ENCODE assay signal across 16 cellular contexts in the genomic region with DNA sequence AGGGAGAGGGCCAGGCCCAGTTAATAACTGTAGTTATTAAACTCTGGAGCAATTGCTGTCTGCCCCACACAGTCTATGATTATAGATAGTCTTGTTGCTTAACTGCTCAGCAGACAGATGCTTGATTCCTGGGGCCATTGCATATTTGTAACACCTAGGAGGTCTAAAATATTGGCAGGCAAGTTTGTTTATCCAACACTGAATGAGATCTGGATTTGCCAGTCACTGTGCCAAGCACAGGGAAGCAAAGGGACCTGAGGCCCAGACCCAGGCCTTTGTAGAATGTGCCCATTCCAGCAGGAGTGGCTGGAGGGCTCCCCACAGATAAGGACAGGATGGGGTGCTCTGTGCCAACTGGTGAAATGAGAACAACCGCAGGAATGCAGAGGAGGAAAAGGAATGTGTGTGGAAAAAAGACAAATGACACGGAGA. TPM values are rescaled to one million over a fixed set of nuclear protein-coding genes. Genes with fewer than 3 reads are reported as not detected.
DNase-seq lines count a peak whose midpoint lies in the region; ATAC-seq, FAIRE-seq and TF ChIP-seq lines count a peak whose summit lies in the region.
"Had no signal": no experiment of that assay in that cellular context is flagged by ENCODE, and none has a peak within 500 bp of the region (broad histone marks: within the 10 kb centered on the region; RNA-seq: fewer than 3 reads in every experiment).

No MANE protein-coding gene starts in this region.

- no peak for FAIRE-seq in GM12891 (lab: Jason Lieb, UNC)

- H3K4me3 ChIP-seq in epithelial cell of esophagus (ENCODE audit: low read length) (no peak overlapping the region), stomach (no peak overlapping the region)
- H3K4me3 ChIP-seq: smooth muscle cell, testis had no signal

- H3K9me3 ChIP-seq in stomach: peaks cover 0 to 14% (median 6%) of the 10 kb centered on the region in 4 donors
- H3K9me3 ChIP-seq: testis had no signal

- ATAC-seq in HG03108 (IDR thresholded peaks at IDR 0.05; ENCODE audit: unreplicated experiment): no peak

- H3K27ac ChIP-seq in stomach: peak overlapping the region in 2 of 5 donors; percentile 42 to 67
- H3K27ac ChIP-seq: testis had no signal

- no peaks in the 10 kb centered on the region for H3K36me3 ChIP-seq in stomach

- no peak for TF ChIP-seq POLR2A in stomach (IDR thresholded peaks at IDR 0.05)
- no peak for TF ChIP-seq POLR2A in GM12891 (IDR thresholded peaks at IDR 0.05; ENCODE audit: low read depth, low read length)

- DNase-seq in NCI-H1092 treated with DMSO at 0.1 percent for 48 hours (lab: John Stamatoyannopoulos, UW): peak; percentile 0
- no peak for DNase-seq in NCI-H1092 (lab: John Stamatoyannopoulos, UW)
- peak; percentile 83 for DNase-seq in RPMI7951 (ENCODE audit: low read depth)
- peak; percentile 46 for DNase-seq in epithelial cell of esophagus (ENCODE audit: low read depth)
- peak; percentile 81 for DNase-seq in stomach
- DNase-seq in GM12891 (ENCODE audit: insufficient read length, low spot score): no peak
- no peak for DNase-seq in RPMI8226
- DNase-seq: 8988T; activated CD4-positive, alpha-beta memory T cell treated with anti-CD3 and anti-CD28 coated beads for 36 hours; Caco-2; head of caudate nucleus; KG1; OCI-M1; testis had no signal

- 31 to 63% (median 42%) methylated on average over 2 of the region's 2 CpGs for WGBS in stomach, 5 donors

- H3K27me3 ChIP-seq in stomach: no peaks in the 10 kb centered on the region
- H3K27me3 ChIP-seq: testis had no signal

- intact Hi-C loops in stomach (cut with DNase I; ENCODE audit: low total_unique reads): no loop called here

- TF ChIP-seq CTCF in epithelial cell of esophagus (IDR thresholded peaks at IDR 0.05; ENCODE audit: insufficient read depth, low read depth, low read length, missing control alignments): no peak
- no peak for TF ChIP-seq CTCF in stomach (IDR thresholded peaks at IDR 0.05)

- H3K4me1 ChIP-seq in stomach: peaks cover 6 to 21% (median 14%) of the 10 kb centered on the region in 4 donors

- TF ChIP-seq EP300 in stomach (IDR thresholded peaks at IDR 0.05): no peak

TF ChIP-seq in GM12891, 5 proteins besides CTCF, POLR2A, EP300 and RAD21:
- TF ChIP-seq TAF1 (IDR thresholded peaks at IDR 0.05; ENCODE audit: low read depth, low read length): no peak
- TF ChIP-seq SPI1 (IDR thresholded peaks at IDR 0.05; ENCODE audit: low read depth, low read length): no peak
- TF ChIP-seq POU2F2 (IDR thresholded peaks at IDR 0.05; ENCODE audit: low read depth, low read length): no peak
- no peak for TF ChIP-seq PAX5 (IDR thresholded peaks at IDR 0.05; ENCODE audit: insufficient read depth, low read length, severe bottlenecking)
- TF ChIP-seq POLR2AphosphoS5 (IDR thresholded peaks at IDR 0.05; ENCODE audit: low read depth, low read length): no peak

RNA-seq across cellular contexts. Expression of gene ENTPD6, which starts 17.6 kb away (rescaled TPM):
- 29.3 and 32.4 TPM in 2 replicates for total RNA-seq in RPMI7951 (2014; rRNA removed; shearing (Covaris generic))
- 100 to 1,000 TPM in 3 of 5 donors, 10 to 100 TPM in 2; 44.2 to 110 (median 104) TPM for total RNA-seq in stomach
- polyA plus RNA-seq in stomach: 10 to 100 TPM; 38.5 to 56.6 (median 40.7) TPM
- 25.2 TPM for polyA plus RNA-seq in GM12891 (2012; ENCODE audit: low read depth, missing spikeins)

Comparison
In these comparisons a context has a peak if more than half of its experiments do, and no peak if none do; other contexts are left out.
1. DNase-seq: peak in NCI-H1092 treated with DMSO at 0.1 percent for 48 hours (single experiment), RPMI7951 (single experiment), epithelial cell of esophagus (single experiment) and stomach (single experiment); none in NCI-H1092 (single experiment), GM12891 (single experiment) and RPMI8226 (single experiment).